In the genomic region with DNA sequence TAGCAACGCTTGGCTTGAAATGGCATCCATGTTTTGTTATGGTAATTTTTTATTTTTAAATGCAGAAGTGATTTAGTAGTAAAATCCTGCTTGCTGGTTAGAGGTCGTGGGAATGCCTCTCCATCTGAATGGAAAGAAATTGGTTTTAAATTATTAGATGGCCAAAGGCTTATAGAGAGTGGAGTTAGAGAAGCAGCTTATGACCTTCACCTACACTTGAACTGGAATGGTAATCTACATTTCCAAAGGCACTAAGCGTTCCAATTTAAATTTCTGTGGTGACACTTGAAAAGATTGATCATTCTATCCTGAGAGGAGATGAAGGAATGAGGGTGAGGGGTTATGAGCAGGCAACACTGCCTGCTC, we compare ENCODE assay signal across 19 cellular contexts.
DNase-seq lines count a peak whose midpoint lies in the region; ATAC-seq, FAIRE-seq and TF ChIP-seq lines count a peak whose summit lies in the region.
"Had no signal": no experiment of that assay in that cellular context is flagged by ENCODE, and none has a peak within 500 bp of the region (broad histone marks: within the 10 kb centered on the region; RNA-seq: fewer than 3 reads in every experiment).

No MANE protein-coding gene starts in this region.

- intact Hi-C loops in cardiac septum (cut with DNase I) = no loop called here

- H3K4me1 ChIP-seq in cardiac muscle cell (ENCODE audit: low read depth) (peaks cover 25% of the 10 kb centered on the region), H1 (replicated peaks in 1 of 4; ENCODE audit: control insufficient read depth in 3 of 4, insufficient read depth in 4 of 4, low read length in 3 of 4) (peaks cover 0 to 12% (median 8%) of the 10 kb centered on the region in 4 experiments; a peak in 4 of 7 replicates), iPS-18a (ENCODE audit: control insufficient read depth, low read depth, low read length) (peaks cover 26% of the 10 kb centered on the region)
- H3K4me1 ChIP-seq: SJCRH30 had no signal

- no peaks in the 10 kb centered on the region for H3K27me3 ChIP-seq in cardiac muscle cell
- peaks cover 6 to 30% (median 23%) of the 10 kb centered on the region in 4 experiments; a peak in 6 of 7 replicates for H3K27me3 ChIP-seq in H1 (replicated peaks in 1 of 4; ENCODE audit: control insufficient read depth in 3 of 4, extremely low read depth in 1 of 4, insufficient read depth in 3 of 4, low read length in 3 of 4)
- peaks cover 56% of the 10 kb centered on the region for H3K27me3 ChIP-seq in iPS-18a (ENCODE audit: control insufficient read depth, insufficient read depth, low read length)
- H3K27me3 ChIP-seq: SJCRH30 had no signal

- no peak overlapping the region for H2BK12ac ChIP-seq in H1 (ENCODE audit: low read depth, low read length)

- no peak overlapping the region for H3K18ac ChIP-seq in H1 (ENCODE audit: extremely low read depth, low read length)

- FAIRE-seq in H1 (lab: Jason Lieb, UNC) = peak; percentile 88
- FAIRE-seq: HepG2 had no signal

- H2AFZ ChIP-seq in H1 (ENCODE audit: low read length) = no peak overlapping the region

- H3K4me2 ChIP-seq in H1 (ENCODE audit: insufficient read depth in 1 of 2, low read depth in 2 of 2, low read length in 2 of 2) = peak overlapping the region in 1 of 2 experiments; percentile 58; a peak in 2 of 4 replicates

- no peak for ATAC-seq in SK-N-SH treated with all-trans-retinoic acid at 6 μM for 48 hours
- no peak for ATAC-seq in GM18909 (IDR thresholded peaks at IDR 0.05; ENCODE audit: poor library complexity, unreplicated experiment)
- ATAC-seq: HepG2 had no signal

- H4K8ac ChIP-seq in H1 (ENCODE audit: extremely low read depth, insufficient read depth, low read length) = no peak overlapping the region

- no peak overlapping the region for H2BK20ac ChIP-seq in H1 (ENCODE audit: low read length)

- TF ChIP-seq EP300 in H1 (IDR thresholded peaks at IDR 0.05; ENCODE audit: borderline replicate concordance in 1 of 2, low read depth in 2 of 2, low read length in 2 of 2) = no peak

- no peak for TF ChIP-seq CTCF in cardiac muscle cell (IDR thresholded peaks at IDR 0.05; ENCODE audit: low read depth, low read length)
- TF ChIP-seq CTCF in H1 (IDR thresholded peaks at IDR 0.05; ENCODE audit: control extremely low read depth in 1 of 3, insufficient read depth in 1 of 3, low read depth in 1 of 3, low read length in 3 of 3) = no peak

- CTCF ChIA-PET in H1 (lab: Charles Lee; ENCODE audit: partially characterized antibody) = interaction anchor here (0.8 kb wide), 1 partner anchor 757 kb away, joined by 3 read pairs; no protein-coding TSS in a partner anchor

- no peak overlapping the region for H3K4ac ChIP-seq in H1 (replicated peaks; ENCODE audit: insufficient read length, low read depth, low read length)

- H3K4me3 ChIP-seq in cardiac muscle cell = no peak overlapping the region
- peak overlapping the region in 1 of 4 experiments; percentile 50; a peak in 1 of 8 replicates for H3K4me3 ChIP-seq in H1 (ENCODE audit: extremely low read depth in 1 of 4, insufficient read depth in 2 of 4, low read depth in 3 of 4, low read length in 4 of 4)
- peak overlapping the region; percentile 23 for H3K4me3 ChIP-seq in iPS-18a (ENCODE audit: low read length)
- H3K4me3 ChIP-seq: SJCRH30 had no signal

- TF ChIP-seq POLR2A in H1 (IDR thresholded peaks at IDR 0.05; ENCODE audit: control extremely low read depth in 1 of 2, low read depth in 2 of 2, low read length in 2 of 2) = no peak

- POLR2A ChIA-PET in H1 (lab: Charles Lee; ENCODE audit: partially characterized antibody) = no interaction called here

- peaks cover 1% of the 10 kb centered on the region for H3K23me2 ChIP-seq in H1 (ENCODE audit: low read depth, low read length)

- no peak overlapping the region for H4K5ac ChIP-seq in H1 (ENCODE audit: insufficient read length, low read depth, low read length)

- no peaks in the 10 kb centered on the region for H3K79me1 ChIP-seq in H1 (ENCODE audit: low read depth, low read length)

- no peak overlapping the region for H3K56ac ChIP-seq in H1 (replicated peaks; ENCODE audit: insufficient read length, low read depth, low read length)

- TF ChIP-seq RAD21 in H1 (IDR thresholded peaks at IDR 0.05 in 1 of 2, conservative IDR thresholded peaks at IDR 0.05 in 1 of 2; ENCODE audit: low read depth in 2 of 2, low read length in 2 of 2) = no peak

- H4K91ac ChIP-seq in H1 (replicated peaks; ENCODE audit: insufficient read length, low read length) = no peak overlapping the region

- no peaks in the 10 kb centered on the region for H3K79me2 ChIP-seq in H1 (ENCODE audit: control insufficient read depth in 1 of 2, insufficient read depth in 2 of 2, low read length in 2 of 2)

- H2BK15ac ChIP-seq in H1 (ENCODE audit: low read length) = no peak overlapping the region

- H3K9me3 ChIP-seq in cardiac muscle cell (ENCODE audit: low read depth) (no peaks in the 10 kb centered on the region), H1 (ENCODE audit: insufficient read depth in 2 of 2, low read depth in 1 of 2, low read length in 1 of 2) (peaks cover 0 to 4% of the 10 kb centered on the region in 2 experiments; a peak in 1 of 4 replicates), iPS-18a (ENCODE audit: control insufficient read depth, low read depth, low read length) (peaks cover 7% of the 10 kb centered on the region)
- H3K9me3 ChIP-seq: SJCRH30 had no signal

- no peak overlapping the region for H3K23ac ChIP-seq in H1 (ENCODE audit: insufficient read length)

- peak overlapping the region; percentile 91 for H3K27ac ChIP-seq in cardiac muscle cell
- no peak overlapping the region for H3K27ac ChIP-seq in H1 (ENCODE audit: low read depth, low read length)
- H3K27ac ChIP-seq in iPS-18a (ENCODE audit: low read length) = no peak overlapping the region
- H3K27ac ChIP-seq: 22Rv1, SJCRH30 had no signal

- no peak overlapping the region for H2AK5ac ChIP-seq in H1 (ENCODE audit: low read depth, low read length)

- no peak overlapping the region for H3K14ac ChIP-seq in H1 (ENCODE audit: insufficient read length)

- no peak overlapping the region for H3K9ac ChIP-seq in H1 (replicated peaks in 1 of 4; ENCODE audit: extremely low read depth in 1 of 4, low read depth in 3 of 4, low read length in 3 of 4)
- H3K9ac ChIP-seq in iPS-18a (ENCODE audit: low read length) = no peak overlapping the region

- H2BK120ac ChIP-seq in H1 (replicated peaks; ENCODE audit: low read depth, low read length) = no peak overlapping the region

- no peaks in the 10 kb centered on the region for H4K20me1 ChIP-seq in H1 (replicated peaks in 1 of 2; ENCODE audit: control insufficient read depth in 1 of 2, insufficient read depth in 2 of 2, low read length in 2 of 2)

- DNase-seq in cardiac muscle cell (ENCODE audit: low read depth in 1 of 2, low spot score in 1 of 2) = peak in 1 of 2 donors; percentile 77
- DNase-seq in cardiac septum (ENCODE audit: low spot score) = no peak
- peak in 1 of 2 experiments; percentile 77 for DNase-seq in H1 (ENCODE audit: low read depth in 1 of 2, low spot score in 2 of 2)
- DNase-seq in NCI-H2029 (lab: John Stamatoyannopoulos, UW) = no peak
- no peak for DNase-seq in NK-92 treated with Interleukin-12 subunit alpha and Interleukin-12 subunit beta, amount 100 ng/mL, for 24 hours (lab: John Stamatoyannopoulos, UW)
- DNase-seq: CD4-positive, CD25-positive, alpha-beta regulatory T cell; COR-L47; DMS 273 treated with DMSO at 0.1 percent for 48 hours; GDM1; KBM-7; NCI-H1105; NCI-H510A; NCI-H82; SJCRH30 had no signal

- no peaks in the 10 kb centered on the region for H3K36me3 ChIP-seq in cardiac muscle cell
- no peaks in the 10 kb centered on the region for H3K36me3 ChIP-seq in H1 (ENCODE audit: control insufficient read depth in 2 of 4, insufficient read depth in 4 of 4, low read length in 3 of 4)
- H3K36me3 ChIP-seq in iPS-18a (ENCODE audit: control insufficient read depth, low read depth, low read length) = no peaks in the 10 kb centered on the region
- H3K36me3 ChIP-seq: SJCRH30 had no signal

- WGBS in H1 (ENCODE audit: extremely low coverage in 1 of 2, insufficient coverage in 1 of 2, insufficient read length in 1 of 2, insufficient replicate concordance in 2 of 2, low coverage in 1 of 2, low lambda C conversion rate in 2 of 2, missing lambda C conversion rate in 1 of 2), 2 experiments = 0% methylated on average over 3 of the region's 3 CpGs; no CpG with 5 or more reads in 1 of the 2 experiments

- H2BK5ac ChIP-seq in H1 (ENCODE audit: low read depth, low read length) = no peak overlapping the region

TF ChIP-seq in H1, 55 proteins besides CTCF, POLR2A, EP300 and RAD21 (continues in another document):
- TF ChIP-seq, protein P1, sequence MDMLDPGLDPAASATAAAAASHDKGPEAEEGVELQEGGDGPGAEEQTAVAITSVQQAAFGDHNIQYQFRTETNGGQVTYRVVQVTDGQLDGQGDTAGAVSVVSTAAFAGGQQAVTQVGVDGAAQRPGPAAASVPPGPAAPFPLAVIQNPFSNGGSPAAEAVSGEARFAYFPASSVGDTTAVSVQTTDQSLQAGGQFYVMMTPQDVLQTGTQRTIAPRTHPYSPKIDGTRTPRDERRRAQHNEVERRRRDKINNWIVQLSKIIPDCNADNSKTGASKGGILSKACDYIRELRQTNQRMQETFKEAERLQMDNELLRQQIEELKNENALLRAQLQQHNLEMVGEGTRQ (IDR thresholded peaks at IDR 0.05; ENCODE audit: low read length) = no peak
- TF ChIP-seq TEAD4 (IDR thresholded peaks at IDR 0.05; ENCODE audit: low read depth, low read length) (0 out of 2 replicates have a peak, but pooled peaks have one; percentile 32), SUZ12 (IDR thresholded peaks at IDR 0.05; ENCODE audit: low read length) (no peak), RFX5 (IDR thresholded peaks at IDR 0.05; ENCODE audit: borderline replicate concordance, low read depth, low read length) (no peak), RXRA (IDR thresholded peaks at IDR 0.05; ENCODE audit: insufficient read depth, low read depth, low read length) (peak; percentile 96; the same call in 1 of the 2 replicates)

TF ChIP-seq in SK-N-SH treated with all-trans-retinoic acid at 6 μM for 48 hours, 23 proteins besides CTCF, POLR2A, EP300 and RAD21 (continues in another document):
- TF ChIP-seq PPARA (CRISPR knock-in tag; IDR thresholded peaks at IDR 0.05; ENCODE audit: borderline replicate concordance) = no peak
- no peak for TF ChIP-seq ESRRG (CRISPR knock-in tag; IDR thresholded peaks at IDR 0.05)
- no peak for TF ChIP-seq ZNF8 (CRISPR knock-in tag; IDR thresholded peaks at IDR 0.05)
- TF ChIP-seq CREB5 (CRISPR knock-in tag; IDR thresholded peaks at IDR 0.05; ENCODE audit: low read depth) = no peak
